ENCODE assay signal across 1 cellular context in genomic region chr11:119316729-119317591, GRCh38.
TF ChIP-seq lines count a peak whose summit lies in the region.

MCAM (minus strand) TSS chr11:119317130; CDS start chr11:119317101, 29 bp downstream.

TF ChIP-seq in GM23338, 12 proteins besides CTCF, POLR2A, EP300 and RAD21 (continued from another document):
- TF ChIP-seq, protein P1, sequence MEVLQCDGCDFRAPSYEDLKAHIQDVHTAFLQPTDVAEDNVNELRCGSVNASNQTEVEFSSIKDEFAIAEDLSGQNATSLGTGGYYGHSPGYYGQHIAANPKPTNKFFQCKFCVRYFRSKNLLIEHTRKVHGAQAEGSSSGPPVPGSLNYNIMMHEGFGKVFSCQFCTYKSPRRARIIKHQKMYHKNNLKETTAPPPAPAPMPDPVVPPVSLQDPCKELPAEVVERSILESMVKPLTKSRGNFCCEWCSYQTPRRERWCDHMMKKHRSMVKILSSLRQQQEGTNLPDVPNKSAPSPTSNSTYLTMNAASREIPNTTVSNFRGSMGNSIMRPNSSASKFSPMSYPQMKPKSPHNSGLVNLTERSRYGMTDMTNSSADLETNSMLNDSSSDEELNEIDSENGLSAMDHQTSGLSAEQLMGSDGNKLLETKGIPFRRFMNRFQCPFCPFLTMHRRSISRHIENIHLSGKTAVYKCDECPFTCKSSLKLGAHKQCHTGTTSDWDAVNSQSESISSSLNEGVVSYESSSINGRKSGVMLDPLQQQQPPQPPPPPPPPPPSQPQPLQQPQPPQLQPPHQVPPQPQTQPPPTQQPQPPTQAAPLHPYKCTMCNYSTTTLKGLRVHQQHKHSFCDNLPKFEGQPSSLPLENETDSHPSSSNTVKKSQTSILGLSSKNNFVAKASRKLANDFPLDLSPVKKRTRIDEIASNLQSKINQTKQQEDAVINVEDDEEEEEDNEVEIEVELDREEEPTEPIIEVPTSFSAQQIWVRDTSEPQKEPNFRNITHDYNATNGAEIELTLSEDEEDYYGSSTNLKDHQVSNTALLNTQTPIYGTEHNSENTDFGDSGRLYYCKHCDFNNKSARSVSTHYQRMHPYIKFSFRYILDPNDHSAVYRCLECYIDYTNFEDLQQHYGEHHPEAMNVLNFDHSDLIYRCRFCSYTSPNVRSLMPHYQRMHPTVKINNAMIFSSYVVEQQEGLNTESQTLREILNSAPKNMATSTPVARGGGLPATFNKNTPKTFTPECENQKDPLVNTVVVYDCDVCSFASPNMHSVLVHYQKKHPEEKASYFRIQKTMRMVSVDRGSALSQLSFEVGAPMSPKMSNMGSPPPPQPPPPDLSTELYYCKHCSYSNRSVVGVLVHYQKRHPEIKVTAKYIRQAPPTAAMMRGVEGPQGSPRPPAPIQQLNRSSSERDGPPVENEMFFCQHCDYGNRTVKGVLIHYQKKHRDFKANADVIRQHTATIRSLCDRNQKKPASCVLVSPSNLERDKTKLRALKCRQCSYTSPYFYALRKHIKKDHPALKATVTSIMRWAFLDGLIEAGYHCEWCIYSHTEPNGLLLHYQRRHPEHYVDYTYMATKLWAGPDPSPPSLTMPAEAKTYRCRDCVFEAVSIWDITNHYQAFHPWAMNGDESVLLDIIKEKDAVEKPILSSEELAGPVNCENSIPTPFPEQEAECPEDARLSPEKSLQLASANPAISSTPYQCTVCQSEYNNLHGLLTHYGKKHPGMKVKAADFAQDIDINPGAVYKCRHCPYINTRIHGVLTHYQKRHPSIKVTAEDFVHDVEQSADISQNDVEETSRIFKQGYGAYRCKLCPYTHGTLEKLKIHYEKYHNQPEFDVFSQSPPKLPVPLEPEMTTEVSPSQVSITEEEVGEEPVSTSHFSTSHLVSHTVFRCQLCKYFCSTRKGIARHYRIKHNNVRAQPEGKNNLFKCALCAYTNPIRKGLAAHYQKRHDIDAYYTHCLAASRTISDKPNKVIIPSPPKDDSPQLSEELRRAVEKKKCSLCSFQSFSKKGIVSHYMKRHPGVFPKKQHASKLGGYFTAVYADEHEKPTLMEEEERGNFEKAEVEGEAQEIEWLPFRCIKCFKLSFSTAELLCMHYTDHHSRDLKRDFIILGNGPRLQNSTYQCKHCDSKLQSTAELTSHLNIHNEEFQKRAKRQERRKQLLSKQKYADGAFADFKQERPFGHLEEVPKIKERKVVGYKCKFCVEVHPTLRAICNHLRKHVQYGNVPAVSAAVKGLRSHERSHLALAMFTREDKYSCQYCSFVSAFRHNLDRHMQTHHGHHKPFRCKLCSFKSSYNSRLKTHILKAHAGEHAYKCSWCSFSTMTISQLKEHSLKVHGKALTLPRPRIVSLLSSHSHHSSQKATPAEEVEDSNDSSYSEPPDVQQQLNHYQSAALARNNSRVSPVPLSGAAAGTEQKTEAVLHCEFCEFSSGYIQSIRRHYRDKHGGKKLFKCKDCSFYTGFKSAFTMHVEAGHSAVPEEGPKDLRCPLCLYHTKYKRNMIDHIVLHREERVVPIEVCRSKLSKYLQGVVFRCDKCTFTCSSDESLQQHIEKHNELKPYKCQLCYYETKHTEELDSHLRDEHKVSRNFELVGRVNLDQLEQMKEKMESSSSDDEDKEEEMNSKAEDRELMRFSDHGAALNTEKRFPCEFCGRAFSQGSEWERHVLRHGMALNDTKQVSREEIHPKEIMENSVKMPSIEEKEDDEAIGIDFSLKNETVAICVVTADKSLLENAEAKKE (CRISPR knock-in tag; IDR thresholded peaks at IDR 0.05), result no peak
- TF ChIP-seq POLR2AphosphoS5 (IDR thresholded peaks at IDR 0.05; ENCODE audit: low read depth) (peak; percentile 88), ZNF114 (CRISPR knock-in tag; IDR thresholded peaks at IDR 0.05) (no peak)
